1 cellular context compared by ENCODE assay signal in genomic region chr11:59756845-59757244, GRCh38.
TF ChIP-seq lines count a peak whose summit lies in the region.

No MANE protein-coding gene starts in this region.

TF ChIP-seq in GM23338, 12 proteins besides CTCF, POLR2A, EP300 and RAD21 (continued from another document):
- TF ChIP-seq ZNF462 (CRISPR knock-in tag; IDR thresholded peaks at IDR 0.05) (no peak), EZH2 (IDR thresholded peaks at IDR 0.05; ENCODE audit: low read depth, unreplicated experiment) (no peak)
